In genomic region chr19:3782903-3783302, GRCh38 we compare ENCODE assay signal across 1 cellular context.
TF ChIP-seq lines count a peak whose summit lies in the region.

No MANE protein-coding gene starts in this region.

TF ChIP-seq in IMR-90, 13 proteins besides CTCF, POLR2A, EP300 and RAD21:
- no peak for TF ChIP-seq NFE2L2 (IDR thresholded peaks at IDR 0.05; ENCODE audit: low read depth, low read length)
- no peak for TF ChIP-seq CEBPB (IDR thresholded peaks at IDR 0.05; ENCODE audit: low read depth, low read length)
- no peak for TF ChIP-seq USF2 (IDR thresholded peaks at IDR 0.05; ENCODE audit: low read depth, low read length)
- TF ChIP-seq MXI1 (IDR thresholded peaks at IDR 0.05; ENCODE audit: borderline replicate concordance, low read depth, low read length), result no peak
- TF ChIP-seq ELK1 (IDR thresholded peaks at IDR 0.05; ENCODE audit: borderline replicate concordance, low read depth, low read length), result no peak
- TF ChIP-seq SMC3 (IDR thresholded peaks at IDR 0.05; ENCODE audit: low read depth, low read length), result no peak
- TF ChIP-seq MAZ (IDR thresholded peaks at IDR 0.05; ENCODE audit: borderline replicate concordance, low read depth, low read length), result no peak
- TF ChIP-seq BHLHE40 (IDR thresholded peaks at IDR 0.05; ENCODE audit: low read depth, low read length), result no peak
- TF ChIP-seq CHD1 (IDR thresholded peaks at IDR 0.05; ENCODE audit: low read depth, low read length), result no peak
- no peak for TF ChIP-seq FOS (IDR thresholded peaks at IDR 0.05; ENCODE audit: low read depth, low read length)
TF ChIP-seq in IMR-90: peak in this region for 0.
